2 cellular contexts compared by ENCODE assay signal in genomic region chr17:5055543-5055942, GRCh38.
TF ChIP-seq lines count a peak whose summit lies in the region.

No MANE protein-coding gene starts in this region.

TF ChIP-seq in SK-N-SH, 30 proteins besides CTCF, POLR2A, EP300 and RAD21 (continued from another document):
- TF ChIP-seq REST (IDR thresholded peaks at IDR 0.05; ENCODE audit: low read depth, low read length) (no peak), SIN3A (IDR thresholded peaks at IDR 0.05; ENCODE audit: borderline replicate concordance, low read depth, low read length) (no peak), GABPA (IDR thresholded peaks at IDR 0.05; ENCODE audit: low read depth) (no peak), CHD2 (IDR thresholded peaks at IDR 0.05; ENCODE audit: low read length, partially characterized antibody) (no peak), MEF2A (IDR thresholded peaks at IDR 0.05; ENCODE audit: borderline replicate concordance, low read depth) (no peak), MAX (IDR thresholded peaks at IDR 0.05; ENCODE audit: low read depth) (no peak), USF2 (IDR thresholded peaks at IDR 0.05; ENCODE audit: borderline replicate concordance, low read depth, low read length) (no peak), YY1 (IDR thresholded peaks at IDR 0.05; ENCODE audit: low read depth) (no peak), FOSL2 (IDR thresholded peaks at IDR 0.05; ENCODE audit: borderline replicate concordance, low read depth) (no peak), RXRA (IDR thresholded peaks at IDR 0.05; ENCODE audit: borderline replicate concordance, low read depth) (no peak), RCOR1 (IDR thresholded peaks at IDR 0.05; ENCODE audit: low read length) (no peak)

TF ChIP-seq in SK-N-SH treated with all-trans-retinoic acid at 6 μM for 48 hours, 23 proteins besides CTCF, POLR2A, EP300 and RAD21 (continued from another document):
- TF ChIP-seq TSHZ2 (CRISPR knock-in tag; IDR thresholded peaks at IDR 0.05) (no peak), CREB5 (CRISPR knock-in tag; IDR thresholded peaks at IDR 0.05; ENCODE audit: low read depth) (no peak), PATZ1 (CRISPR knock-in tag; IDR thresholded peaks at IDR 0.05; ENCODE audit: borderline replicate concordance) (no peak), ZFP30 (CRISPR knock-in tag; IDR thresholded peaks at IDR 0.05) (no peak), ARNTL (CRISPR knock-in tag; IDR thresholded peaks at IDR 0.05; ENCODE audit: borderline replicate concordance, low read depth) (no peak), ISL1 (CRISPR knock-in tag; IDR thresholded peaks at IDR 0.05) (no peak), GLIS3 (CRISPR knock-in tag; IDR thresholded peaks at IDR 0.05) (no peak), BACH2 (CRISPR knock-in tag; IDR thresholded peaks at IDR 0.05; ENCODE audit: borderline replicate concordance) (no peak), CSDC2 (CRISPR knock-in tag; IDR thresholded peaks at IDR 0.05) (no peak), SNAI2 (CRISPR knock-in tag; IDR thresholded peaks at IDR 0.05) (no peak), TCF4 (CRISPR knock-in tag; IDR thresholded peaks at IDR 0.05; ENCODE audit: borderline replicate concordance) (no peak)
